ENCODE assay signal across 8 cellular contexts in genomic region chr12:65232490-65233077, GRCh38. TPM values are rescaled to one million over a fixed set of nuclear protein-coding genes. Genes with fewer than 3 reads are reported as not detected.
A peak's percentile ranks its signal among the peaks of the same experiment; 100 is the strongest.
DNase-seq lines count a peak whose midpoint lies in the region; ATAC-seq lines count a peak whose summit lies in the region.

No MANE protein-coding gene starts in this region.

- H3K4me1 Mint-ChIP-seq in naive B cell: peaks cover 8 to 13% (median 8%) of the 10 kb centered on the region in 3 donors

- no peak overlapping the region for H3K9ac ChIP-seq in Karpas-422 (ENCODE audit: low read length)

- H3K4me2 ChIP-seq in Karpas-422 (ENCODE audit: low read depth, low read length, poor library complexity, severe bottlenecking): peak overlapping the region; percentile 40

- no peak overlapping the region for H2AFZ ChIP-seq in Karpas-422 (ENCODE audit: low read length)

- peaks cover 0 to 17% (median 10%) of the 10 kb centered on the region in 7 donors for H3K9me3 Mint-ChIP-seq in naive B cell

- DNase-seq in ELR (ENCODE audit: low read depth) (peak; percentile 58), Karpas-422 (peak; percentile 76), T47D (ENCODE audit: low read depth in 1 of 2, low spot score in 1 of 2) (peak; percentile 15 to 37), naive B cell (peak; percentile 8), sciatic nerve (ENCODE audit: low spot score) (no peak), GOT3 (lab: John Stamatoyannopoulos, UW) (no peak), 8988T (no peak), cerebellum (ENCODE audit: low spot score) (no peak)

- no peaks in the 10 kb centered on the region for H3K27me3 ChIP-seq in Karpas-422 (ENCODE audit: low read length)

- H3K27ac Mint-ChIP-seq in naive B cell: peak overlapping the region in 4 of 6 donors; percentile 2 to 89 (median 50)

- H4K20me1 ChIP-seq in Karpas-422 (ENCODE audit: insufficient read depth, low read depth, low read length): no peaks in the 10 kb centered on the region

- H3K4me3 Mint-ChIP-seq in naive B cell: peak overlapping the region in 1 of 8 donors; percentile 13

- peaks cover 75% of the 10 kb centered on the region for H3K79me2 ChIP-seq in Karpas-422 (ENCODE audit: low read length)

- peaks cover 4% of the 10 kb centered on the region for H3K9me3 ChIP-seq in Karpas-422 (ENCODE audit: low read length)

- in situ Hi-C loops in T47D (cut with HindIII; ENCODE audit: low pct_unique_long_range_greater_than_20kb, low sequenced_read_pairs): no loop called here

- no peaks in the 10 kb centered on the region for H3K27me3 Mint-ChIP-seq in naive B cell

- no peaks in the 10 kb centered on the region for H3K9me2 ChIP-seq in Karpas-422 (replicated peaks; ENCODE audit: insufficient read depth, low read length)

- intact Hi-C loops in sciatic nerve (cut with DNase I): no loop called here

- H3K27ac ChIP-seq in Karpas-422 (ENCODE audit: low read length): no peak overlapping the region; the same call in 1 of the 2 replicates

- no peak for ATAC-seq in naive B cell (ENCODE audit: low read depth in 2 of 2)
- no peak for ATAC-seq in sciatic nerve

- H3K36me3 Mint-ChIP-seq in naive B cell: peaks cover 20 to 23% of the 10 kb centered on the region in 2 donors

- peaks cover 5% of the 10 kb centered on the region for H3K4me1 ChIP-seq in Karpas-422 (ENCODE audit: low read length)

- 0 out of 2 replicates have a peak, but pooled peaks cover 10% of the 10 kb centered on the region for H3K36me3 ChIP-seq in Karpas-422 (ENCODE audit: insufficient read depth, low read length)

- no peak overlapping the region for H3K4me3 ChIP-seq in Karpas-422 (ENCODE audit: low read length)

RNA-seq across cellular contexts. Expression of gene MSRB3, which starts 45.9 kb away (rescaled TPM):
- total RNA-seq in Karpas-422 (2014; rRNA removed; shearing (Covaris generic); ENCODE audit: low replicate concordance): not detected in 2 replicates
- polyA plus RNA-seq in naive B cell (ENCODE audit: low read depth in 6 of 6): 1 to 10 TPM in 1 of 6 donors, under 1 TPM in 4, not detected in 1; 0.23 to 1.2 (median 0.47) TPM
- total RNA-seq in sciatic nerve (64.2 TPM), cerebellum (7.0 TPM)

Comparison
In these comparisons a context has a peak if more than half of its experiments do, and no peak if none do; other contexts are left out.
1. DNase-seq: peak in ELR (single experiment), Karpas-422 (single experiment), T47D (2 of 2) and naive B cell (single experiment); none in sciatic nerve (single experiment), GOT3 (single experiment), 8988T (single experiment) and cerebellum (single experiment).